Comparison of ENCODE assay signal across 22 cellular contexts in genomic region chrX:124266325-124267087, GRCh38.
DNase-seq lines count a peak whose midpoint lies in the region; ATAC-seq and TF ChIP-seq lines count a peak whose summit lies in the region.
"Had no signal": no experiment of that assay in that cellular context is flagged by ENCODE, and none has a peak within 500 bp of the region (broad histone marks: within the 10 kb centered on the region; RNA-seq: fewer than 3 reads in every experiment).

No MANE protein-coding gene starts in this region.

- H3K27me3 Mint-ChIP-seq in central memory CD8-positive, alpha-beta T cell = no peaks in the 10 kb centered on the region
- H3K27me3 Mint-ChIP-seq in stimulated activated naive CD8-positive, alpha-beta T cell treated with anti-CD3 and anti-CD28 coated beads, Interleukin-15, Interleukin-2, amounts not matched to agents 100 ng/mL and 50 ng/mL, for 24 hours = no peaks in the 10 kb centered on the region
- H3K27me3 Mint-ChIP-seq in activated CD4-positive, alpha-beta T cell treated with anti-CD3 and anti-CD28 coated beads, Interleukin-2, amount 10 ng/mL, durations not matched to agents 7 days and 5 days = no peaks in the 10 kb centered on the region
- H3K27me3 Mint-ChIP-seq: CD4-positive, CD25-positive, alpha-beta regulatory T cell had no signal

- POLR2A ChIA-PET in PC-9 (lab: Charles Lee; ENCODE audit: unreplicated experiment) = no interaction called here
- POLR2A ChIA-PET in activated CD4-positive, alpha-beta T cell treated with anti-CD3 and anti-CD28 coated beads, Interleukin-2, amount 10 ng/mL, durations not matched to agents 7 days and 5 days (lab: Charles Lee) = no interaction called here

- CTCF ChIA-PET in PC-9 (lab: Charles Lee) = no interaction called here
- CTCF ChIA-PET in activated CD4-positive, alpha-beta T cell treated with anti-CD3 and anti-CD28 coated beads, Interleukin-2, amount 10 ng/mL, durations not matched to agents 7 days and 5 days (lab: Charles Lee) = no interaction called here

- no peaks in the 10 kb centered on the region for H3K9me3 Mint-ChIP-seq in central memory CD8-positive, alpha-beta T cell
- peaks cover 6% of the 10 kb centered on the region for H3K9me3 Mint-ChIP-seq in stimulated activated naive CD8-positive, alpha-beta T cell treated with anti-CD3 and anti-CD28 coated beads, Interleukin-15, Interleukin-2, amounts not matched to agents 100 ng/mL and 50 ng/mL, for 24 hours
- peaks cover 3% of the 10 kb centered on the region for H3K9me3 Mint-ChIP-seq in activated CD4-positive, alpha-beta T cell treated with anti-CD3 and anti-CD28 coated beads, Interleukin-2, amount 10 ng/mL, durations not matched to agents 7 days and 5 days
- H3K9me3 Mint-ChIP-seq: HFFc6 had no signal

- H3K27ac Mint-ChIP-seq in central memory CD8-positive, alpha-beta T cell (ENCODE audit: low read depth) = peak overlapping the region; percentile 29
- H3K27ac Mint-ChIP-seq in stimulated activated naive CD8-positive, alpha-beta T cell treated with anti-CD3 and anti-CD28 coated beads, Interleukin-15, Interleukin-2, amounts not matched to agents 100 ng/mL and 50 ng/mL, for 24 hours = peak overlapping the region; percentile 84
- H3K27ac Mint-ChIP-seq in activated CD4-positive, alpha-beta T cell treated with anti-CD3 and anti-CD28 coated beads, Interleukin-2, amount 10 ng/mL, durations not matched to agents 7 days and 5 days = no peak overlapping the region
- H3K27ac Mint-ChIP-seq: CD4-positive, CD25-positive, alpha-beta regulatory T cell; HFFc6 had no signal

- intact Hi-C loops in PC-9 (cut with micrococcal nuclease; ENCODE audit: unreplicated experiment) = no loop called here

- no peaks in the 10 kb centered on the region for H3K4me1 ChIP-seq in PC-9 (replicated peaks; ENCODE audit: insufficient read depth)
- H3K4me1 ChIP-seq in osteoblast (ENCODE audit: insufficient read depth, low read length) = no peaks in the 10 kb centered on the region
- H3K4me1 ChIP-seq: SJCRH30 had no signal

- H3K79me2 ChIP-seq in PC-9 (ENCODE audit: low read depth) (no peaks in the 10 kb centered on the region), osteoblast (ENCODE audit: insufficient read depth, low read length) (no peaks in the 10 kb centered on the region)

- peak overlapping the region; percentile 3 for H3K4me3 Mint-ChIP-seq in central memory CD8-positive, alpha-beta T cell
- peak overlapping the region; percentile 32 for H3K4me3 Mint-ChIP-seq in stimulated activated naive CD8-positive, alpha-beta T cell treated with anti-CD3 and anti-CD28 coated beads, Interleukin-15, Interleukin-2, amounts not matched to agents 100 ng/mL and 50 ng/mL, for 24 hours
- no peak overlapping the region for H3K4me3 Mint-ChIP-seq in activated CD4-positive, alpha-beta T cell treated with anti-CD3 and anti-CD28 coated beads, Interleukin-2, amount 10 ng/mL, durations not matched to agents 7 days and 5 days
- H3K4me3 Mint-ChIP-seq: CD4-positive, CD25-positive, alpha-beta regulatory T cell; HFFc6 had no signal

- DNase-seq in PC-9 (no peak), osteoblast (ENCODE audit: insufficient read length, low spot score, missing footprints) (peak; percentile 15), HCEC 1CT (no peak)
- DNase-seq in central memory CD8-positive, alpha-beta T cell (ENCODE audit: low spot score in 2 of 2) = no peak
- DNase-seq in activated CD4-positive, alpha-beta T cell treated with anti-CD3 and anti-CD28 coated beads, Interleukin-2, amount 10 ng/mL, durations not matched to agents 7 days and 5 days = no peak
- DNase-seq in stimulated activated CD4-positive, alpha-beta T cell treated with anti-CD3 and anti-CD28 coated beads, Interleukin-2, amount 100 ng/mL, for 48 hours = no peak
- DNase-seq: CD4-positive, CD25-positive, alpha-beta regulatory T cell; COR-L47; DND-41; H7; HFFc6; IMR-90; NCI-H1105 treated with DMSO at 0.1 percent for 48 hours; NCI-H2081; NCI-H2171; NCI-H345; NCI-H524; NCI-H774; SJCRH30 had no signal

- peaks cover 5% of the 10 kb centered on the region for H3K36me3 Mint-ChIP-seq in central memory CD8-positive, alpha-beta T cell (ENCODE audit: insufficient read depth)
- no peaks in the 10 kb centered on the region for H3K36me3 Mint-ChIP-seq in stimulated activated naive CD8-positive, alpha-beta T cell treated with anti-CD3 and anti-CD28 coated beads, Interleukin-15, Interleukin-2, amounts not matched to agents 100 ng/mL and 50 ng/mL, for 24 hours (ENCODE audit: low read depth)
- H3K36me3 Mint-ChIP-seq in activated CD4-positive, alpha-beta T cell treated with anti-CD3 and anti-CD28 coated beads, Interleukin-2, amount 10 ng/mL, durations not matched to agents 7 days and 5 days (ENCODE audit: low read depth) = no peaks in the 10 kb centered on the region
- H3K36me3 Mint-ChIP-seq: CD4-positive, CD25-positive, alpha-beta regulatory T cell had no signal

- H3K4me3 ChIP-seq in PC-9 (no peak overlapping the region), osteoblast (ENCODE audit: insufficient read depth, low read length) (no peak overlapping the region)
- H3K4me3 ChIP-seq: GM12878, SJCRH30 had no signal

- H3F3A ChIP-seq in PC-9 (ENCODE audit: insufficient read depth, low read depth) = no peaks in the 10 kb centered on the region

- H3K4me1 Mint-ChIP-seq in central memory CD8-positive, alpha-beta T cell = peaks cover 48% of the 10 kb centered on the region
- peaks cover 47% of the 10 kb centered on the region for H3K4me1 Mint-ChIP-seq in stimulated activated naive CD8-positive, alpha-beta T cell treated with anti-CD3 and anti-CD28 coated beads, Interleukin-15, Interleukin-2, amounts not matched to agents 100 ng/mL and 50 ng/mL, for 24 hours (ENCODE audit: low read depth)
- peaks cover 6% of the 10 kb centered on the region for H3K4me1 Mint-ChIP-seq in activated CD4-positive, alpha-beta T cell treated with anti-CD3 and anti-CD28 coated beads, Interleukin-2, amount 10 ng/mL, durations not matched to agents 7 days and 5 days

- H3K9me3 ChIP-seq in PC-9 (ENCODE audit: insufficient read depth, low read depth) (no peaks in the 10 kb centered on the region), osteoblast (ENCODE audit: low read depth, low read length) (no peaks in the 10 kb centered on the region)
- H3K9me3 ChIP-seq: SJCRH30 had no signal

- H3K9me2 ChIP-seq in PC-9 (ENCODE audit: insufficient read depth) = no peaks in the 10 kb centered on the region

- H3K4me2 ChIP-seq in PC-9 (no peak overlapping the region), osteoblast (ENCODE audit: insufficient read depth, low read length) (no peak overlapping the region)
- H3K4me2 ChIP-seq: KMS-11 had no signal

- no peaks in the 10 kb centered on the region for H3K36me3 ChIP-seq in PC-9 (ENCODE audit: low read depth)
- no peaks in the 10 kb centered on the region for H3K36me3 ChIP-seq in osteoblast (ENCODE audit: insufficient read depth, low read length)
- H3K36me3 ChIP-seq: SJCRH30 had no signal

- H3K27ac ChIP-seq in PC-9 (no peak overlapping the region), osteoblast (ENCODE audit: low read depth, low read length) (no peak overlapping the region)
- H3K27ac ChIP-seq: KMS-11, SJCRH30 had no signal

- no peak for TF ChIP-seq CTCF in PC-9 (conservative IDR thresholded peaks at IDR 0.05)
- no peak for TF ChIP-seq CTCF in osteoblast (IDR thresholded peaks at IDR 0.05; ENCODE audit: extremely low read depth, low read depth, low read length)

- no peaks in the 10 kb centered on the region for H3K27me3 ChIP-seq in PC-9 (ENCODE audit: insufficient read depth, low read depth)
- H3K27me3 ChIP-seq in osteoblast (ENCODE audit: insufficient read depth, low read length) = no peaks in the 10 kb centered on the region
- H3K27me3 ChIP-seq: SJCRH30 had no signal

- H4K20me1 ChIP-seq in PC-9 (ENCODE audit: insufficient read depth) (no peaks in the 10 kb centered on the region), osteoblast (ENCODE audit: insufficient read depth, low read length) (no peaks in the 10 kb centered on the region)

- BruUV-seq in PC-9 (replicated peaks; lab: Mats Ljungman, UMichigan) = no TSS peak

- H2AFZ ChIP-seq in PC-9 = 0 out of 2 replicates have a peak overlapping the region, but pooled peaks have one; percentile 21
- H2AFZ ChIP-seq in osteoblast (ENCODE audit: low read length) = no peak overlapping the region

- ATAC-seq in central memory CD8-positive, alpha-beta T cell (replicated peaks; ENCODE audit: extremely low read depth, poor library complexity, severe bottlenecking) = peak; percentile 51
- ATAC-seq: GM12878 had no signal
